Comparison of ENCODE assay signal across 9 cellular contexts in the genomic region with DNA sequence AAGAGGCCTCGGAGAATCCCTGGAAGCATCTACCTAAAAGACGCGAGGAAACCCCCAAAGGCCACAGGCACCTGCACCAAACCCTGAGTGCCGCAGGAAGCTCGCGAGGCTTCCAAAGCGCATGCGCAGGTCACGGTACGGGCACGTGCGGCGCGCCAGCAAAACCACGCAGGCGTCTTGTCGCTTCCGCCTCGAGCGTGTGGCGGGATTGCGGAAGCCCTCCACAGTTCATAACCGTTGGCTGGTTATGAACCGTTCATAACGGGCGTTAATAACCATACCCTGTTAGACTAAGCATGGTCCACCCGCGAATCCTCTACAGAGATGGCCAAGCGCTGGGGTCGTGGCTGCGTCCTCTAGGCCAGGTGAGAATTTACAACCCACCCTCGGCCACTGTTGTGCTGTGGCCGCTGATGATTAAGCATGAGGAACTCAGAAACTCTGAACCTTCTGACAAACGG. TPM values are rescaled to one million over a fixed set of nuclear protein-coding genes. Genes with fewer than 3 reads are reported as not detected.
DNase-seq lines count a peak whose midpoint lies in the region; ATAC-seq and TF ChIP-seq lines count a peak whose summit lies in the region.
"Had no signal": no experiment of that assay in that cellular context is flagged by ENCODE, and none has a peak within 500 bp of the region (broad histone marks: within the 10 kb centered on the region; RNA-seq: fewer than 3 reads in every experiment).

No MANE protein-coding gene starts in this region.

- CTCF ChIA-PET in naive thymus-derived CD4-positive, alpha-beta T cell (lab: Charles Lee) = interaction anchor here (0.7 to 3.5 kb wide), 9 partner anchors 12 to 287 kb away, joined by 3 to 21 read pairs (median 4); no protein-coding TSS in a partner anchor

- H3K27me3 ChIP-seq in dorsolateral prefrontal cortex (no peaks in the 10 kb centered on the region), SJCRH30 (no peaks in the 10 kb centered on the region)
- H3K27me3 ChIP-seq in naive thymus-derived CD4-positive, alpha-beta T cell (ENCODE audit: control insufficient read depth in 2 of 2, insufficient read depth in 2 of 2, low read length in 2 of 2) = no peaks in the 10 kb centered on the region
- H3K27me3 ChIP-seq: foreskin keratinocyte had no signal

- H3K36me3 Mint-ChIP-seq in naive thymus-derived CD4-positive, alpha-beta T cell = peaks cover 7 to 28% (median 13%) of the 10 kb centered on the region in 5 donors
- peaks cover 23% of the 10 kb centered on the region for H3K36me3 Mint-ChIP-seq in stimulated activated effector memory CD8-positive, alpha-beta T cell treated with anti-CD3 and anti-CD28 coated beads, Interleukin-12 subunit alpha, Interleukin-12 subunit beta, amount 100 ng/mL, for 72 hours

- peaks cover 0 to 2% (median 0%) of the 10 kb centered on the region in 5 donors for H3K27me3 Mint-ChIP-seq in naive thymus-derived CD4-positive, alpha-beta T cell

- peaks cover 0 to 1% (median 0%) of the 10 kb centered on the region in 11 donors for H3K9me3 Mint-ChIP-seq in naive thymus-derived CD4-positive, alpha-beta T cell
- no peaks in the 10 kb centered on the region for H3K9me3 Mint-ChIP-seq in stimulated activated effector memory CD8-positive, alpha-beta T cell treated with anti-CD3 and anti-CD28 coated beads, Interleukin-12 subunit alpha, Interleukin-12 subunit beta, amount 100 ng/mL, for 72 hours

- H3K9me3 ChIP-seq in naive thymus-derived CD4-positive, alpha-beta T cell (ENCODE audit: control insufficient read depth in 2 of 3, low read length in 3 of 3) = no peaks in the 10 kb centered on the region
- H3K9me3 ChIP-seq in SJCRH30 (replicated peaks) = no peaks in the 10 kb centered on the region

- peak; percentile 61 for DNase-seq in AG08395 (ENCODE audit: low spot score)
- peak; percentile 46 to 79 for DNase-seq in activated CD4-positive, alpha-beta T cell treated with anti-CD3 and anti-CD28 coated beads, Interleukin-2, amount 50 U/mL, for 24 hours (ENCODE audit: low read depth in 1 of 2, low spot score in 1 of 2)
- peak in 7 of 10 donors; percentile 26 to 53 (median 45) for DNase-seq in dorsolateral prefrontal cortex
- peak; percentile 65 to 85 (median 80) for DNase-seq in naive thymus-derived CD4-positive, alpha-beta T cell
- DNase-seq in stimulated activated effector memory CD8-positive, alpha-beta T cell treated with anti-CD3 and anti-CD28 coated beads, Interleukin-12 subunit alpha, Interleukin-12 subunit beta, amount 100 ng/mL, for 72 hours (ENCODE audit: low spot score in 2 of 2) = peak; percentile 38 to 82
- no peak for DNase-seq in SJCRH30

- H3K4me1 Mint-ChIP-seq in naive thymus-derived CD4-positive, alpha-beta T cell = peaks cover 6 to 25% (median 19%) of the 10 kb centered on the region in 7 donors
- peaks cover 6% of the 10 kb centered on the region for H3K4me1 Mint-ChIP-seq in stimulated activated effector memory CD8-positive, alpha-beta T cell treated with anti-CD3 and anti-CD28 coated beads, Interleukin-12 subunit alpha, Interleukin-12 subunit beta, amount 100 ng/mL, for 72 hours

- peak overlapping the region; percentile 81 to 94 (median 88) for H3K27ac Mint-ChIP-seq in naive thymus-derived CD4-positive, alpha-beta T cell
- peak overlapping the region; percentile 77 for H3K27ac Mint-ChIP-seq in stimulated activated effector memory CD8-positive, alpha-beta T cell treated with anti-CD3 and anti-CD28 coated beads, Interleukin-12 subunit alpha, Interleukin-12 subunit beta, amount 100 ng/mL, for 72 hours

- H3K27ac ChIP-seq in dorsolateral prefrontal cortex = peak overlapping the region in 15 of 59 donors; percentile 16 to 61 (median 32)
- peak overlapping the region; percentile 75 for H3K27ac ChIP-seq in naive thymus-derived CD4-positive, alpha-beta T cell (ENCODE audit: low read depth, low read length)
- H3K27ac ChIP-seq in SJCRH30 = no peak overlapping the region
- H3K27ac ChIP-seq: foreskin keratinocyte had no signal

- peak overlapping the region in 55 of 59 donors; percentile 9 to 64 (median 48) for H3K4me3 ChIP-seq in dorsolateral prefrontal cortex
- peak overlapping the region; percentile 44 for H3K4me3 ChIP-seq in naive thymus-derived CD4-positive, alpha-beta T cell (ENCODE audit: low read length)
- H3K4me3 ChIP-seq in SJCRH30 = no peak overlapping the region

- H3K4me1 ChIP-seq in naive thymus-derived CD4-positive, alpha-beta T cell (ENCODE audit: control insufficient read depth in 2 of 2, insufficient read depth in 2 of 2, low read length in 2 of 2) = peaks cover 6 to 16% of the 10 kb centered on the region in 2 donors
- no peaks in the 10 kb centered on the region; the same call in 1 of the 2 replicates for H3K4me1 ChIP-seq in SJCRH30

- H3K36me3 ChIP-seq in naive thymus-derived CD4-positive, alpha-beta T cell (ENCODE audit: control insufficient read depth in 2 of 3, insufficient read depth in 3 of 3, low read length in 3 of 3) = peaks cover 0 to 39% (median 0%) of the 10 kb centered on the region in 3 experiments
- H3K36me3 ChIP-seq in SJCRH30 = peaks cover 3% of the 10 kb centered on the region; the same call in 1 of the 2 replicates

- ATAC-seq in HG03565 (IDR thresholded peaks at IDR 0.05; ENCODE audit: unreplicated experiment) (peak; percentile 63), HG02840 (IDR thresholded peaks at IDR 0.05; ENCODE audit: low FRiP score, unreplicated experiment) (no peak)
- ATAC-seq in naive thymus-derived CD4-positive, alpha-beta T cell = peak; percentile 79
- peak; percentile 60 for ATAC-seq in stimulated activated effector memory CD8-positive, alpha-beta T cell treated with anti-CD3 and anti-CD28 coated beads, Interleukin-12 subunit alpha, Interleukin-12 subunit beta, amount 100 ng/mL, for 72 hours
- ATAC-seq: foreskin keratinocyte had no signal

- peak in 2 of 56 donors; percentile 5 to 21 for TF ChIP-seq CTCF in dorsolateral prefrontal cortex (IDR thresholded peaks at IDR 0.05 in 54 of 56, conservative IDR thresholded peaks at IDR 0.05 in 2 of 56; ENCODE audit: low read depth in 1 of 56, partially characterized antibody in 56 of 56)

- intact Hi-C loops in dorsolateral prefrontal cortex (cut with DNase I) = loop anchor here in 1 of 2 donors (10.0 kb wide), 1 partner anchor 287 kb away; a partner anchor contains a TSS
- intact Hi-C loops in naive thymus-derived CD4-positive, alpha-beta T cell (cut with micrococcal nuclease) = loop anchor here (1.0 to 5.0 kb wide), 4 partner anchors 21 to 330 kb away; a partner anchor contains a TSS

- H3K4me3 Mint-ChIP-seq in naive thymus-derived CD4-positive, alpha-beta T cell = peak overlapping the region; percentile 66 to 89 (median 82)
- peak overlapping the region; percentile 57 for H3K4me3 Mint-ChIP-seq in stimulated activated effector memory CD8-positive, alpha-beta T cell treated with anti-CD3 and anti-CD28 coated beads, Interleukin-12 subunit alpha, Interleukin-12 subunit beta, amount 100 ng/mL, for 72 hours

- POLR2A ChIA-PET in naive thymus-derived CD4-positive, alpha-beta T cell (lab: Charles Lee) = interaction anchor here (0.6 to 9.2 kb wide), 18 partner anchors 9 to 658 kb away, joined by 3 to 104 read pairs (median 3); a partner anchor contains a TSS

RNA-seq across cellular contexts. Expression of a gene that starts 46.4 kb away (rescaled TPM):
- total RNA-seq in dorsolateral prefrontal cortex = 10 to 100 TPM; 16.1 to 38.0 (median 24.2) TPM
- 10 to 100 TPM; 34.8 to 66.9 (median 46.5) TPM for total RNA-seq in naive thymus-derived CD4-positive, alpha-beta T cell
- 10 to 100 TPM; 12.8 to 25.6 TPM for polyA plus RNA-seq in naive thymus-derived CD4-positive, alpha-beta T cell
- 29.7 and 32.6 TPM in 2 replicates for total RNA-seq in SJCRH30 (2014; rRNA removed; shearing (Covaris generic))

RNA-seq across cellular contexts. Expression of a gene that starts 46.9 kb away (rescaled TPM):
- 10 to 100 TPM; 56.3 to 90.8 (median 71.5) TPM for total RNA-seq in dorsolateral prefrontal cortex
- total RNA-seq in naive thymus-derived CD4-positive, alpha-beta T cell = 100 to 1,000 TPM in 3 of 5 experiments, 10 to 100 TPM in 2; 82.7 to 159 (median 113) TPM
- 10 to 100 TPM; 24.0 to 33.3 TPM for polyA plus RNA-seq in naive thymus-derived CD4-positive, alpha-beta T cell
- total RNA-seq in SJCRH30 (2014; rRNA removed; shearing (Covaris generic)) = 60.1 and 73.0 TPM in 2 replicates

Comparison
In these comparisons a context has a peak if more than half of its experiments do, and no peak if none do; other contexts are left out.
1. DNase-seq: peak in AG08395 (single experiment), activated CD4-positive, alpha-beta T cell treated with anti-CD3 and anti-CD28 coated beads, Interleukin-2, amount 50 U/mL, for 24 hours (2 of 2), dorsolateral prefrontal cortex (7 of 10), naive thymus-derived CD4-positive, alpha-beta T cell (9 of 9) and stimulated activated effector memory CD8-positive, alpha-beta T cell treated with anti-CD3 and anti-CD28 coated beads, Interleukin-12 subunit alpha, Interleukin-12 subunit beta, amount 100 ng/mL, for 72 hours (2 of 2); none in SJCRH30 (0 of 2).